In the genomic region with DNA sequence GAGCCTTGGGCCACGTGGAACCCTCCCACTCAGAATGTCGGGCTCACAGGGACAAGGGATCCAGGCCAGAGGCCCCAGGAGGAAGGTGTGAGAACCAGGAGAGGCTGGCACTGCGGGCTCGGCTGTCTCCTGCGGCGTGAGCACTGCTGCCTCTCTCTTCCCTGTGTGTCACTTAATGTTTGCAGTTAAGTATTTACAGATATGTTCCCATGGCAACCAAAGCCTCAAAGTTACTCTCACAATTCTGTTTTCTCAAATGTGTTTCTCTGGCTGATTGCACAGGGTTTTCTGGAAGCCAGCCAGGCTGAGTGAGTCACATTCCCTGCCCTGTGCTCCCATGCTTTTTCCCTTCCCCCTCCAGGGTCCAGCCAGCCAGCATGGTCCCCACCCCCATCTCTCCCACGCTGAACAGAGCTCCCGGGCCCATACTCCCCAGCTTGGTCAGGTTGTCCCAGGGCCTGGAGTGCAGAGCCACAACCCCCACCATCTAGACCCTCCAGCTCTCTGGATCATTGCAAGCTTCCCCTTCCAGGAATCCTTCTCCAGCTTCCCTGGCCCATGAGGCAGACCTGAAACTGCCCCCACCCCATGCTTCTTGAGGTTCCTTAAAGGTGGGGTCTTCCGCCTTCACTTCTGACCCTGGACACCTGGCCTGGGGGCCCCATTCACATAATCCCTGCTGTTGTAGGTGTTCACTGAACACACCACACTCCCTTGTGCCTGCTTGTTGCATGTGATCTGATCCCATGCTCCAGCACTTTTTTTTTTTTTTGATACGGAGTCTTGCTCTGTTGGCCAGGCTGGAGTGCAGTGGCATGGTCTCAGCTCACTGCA, we compare ENCODE assay signal across 1 cellular context.
TF ChIP-seq lines count a peak whose summit lies in the region.

No MANE protein-coding gene starts in this region.

TF ChIP-seq in K562, 482 proteins besides CTCF, POLR2A, EP300 and RAD21 (continued from another document and continues in another):
- no peak for TF ChIP-seq SRSF3 (IDR thresholded peaks at IDR 0.05; ENCODE audit: insufficient read depth, low read length)
- no peak for TF ChIP-seq ZNF217 (CRISPR knock-in tag; IDR thresholded peaks at IDR 0.05)
- no peak for TF ChIP-seq RBBP5 (IDR thresholded peaks at IDR 0.05; ENCODE audit: borderline replicate concordance, insufficient read depth, low read length, poor library complexity, severe bottlenecking)
- peak; percentile 37 for TF ChIP-seq L3MBTL2 (IDR thresholded peaks at IDR 0.05)
- no peak for TF ChIP-seq GATAD2B (IDR thresholded peaks at IDR 0.05; ENCODE audit: borderline replicate concordance)
- no peak for TF ChIP-seq BCL6 (CRISPR knock-in tag; IDR thresholded peaks at IDR 0.05)
- TF ChIP-seq IFI16 (CRISPR knock-in tag; IDR thresholded peaks at IDR 0.05): no peak
- TF ChIP-seq, protein P1, sequence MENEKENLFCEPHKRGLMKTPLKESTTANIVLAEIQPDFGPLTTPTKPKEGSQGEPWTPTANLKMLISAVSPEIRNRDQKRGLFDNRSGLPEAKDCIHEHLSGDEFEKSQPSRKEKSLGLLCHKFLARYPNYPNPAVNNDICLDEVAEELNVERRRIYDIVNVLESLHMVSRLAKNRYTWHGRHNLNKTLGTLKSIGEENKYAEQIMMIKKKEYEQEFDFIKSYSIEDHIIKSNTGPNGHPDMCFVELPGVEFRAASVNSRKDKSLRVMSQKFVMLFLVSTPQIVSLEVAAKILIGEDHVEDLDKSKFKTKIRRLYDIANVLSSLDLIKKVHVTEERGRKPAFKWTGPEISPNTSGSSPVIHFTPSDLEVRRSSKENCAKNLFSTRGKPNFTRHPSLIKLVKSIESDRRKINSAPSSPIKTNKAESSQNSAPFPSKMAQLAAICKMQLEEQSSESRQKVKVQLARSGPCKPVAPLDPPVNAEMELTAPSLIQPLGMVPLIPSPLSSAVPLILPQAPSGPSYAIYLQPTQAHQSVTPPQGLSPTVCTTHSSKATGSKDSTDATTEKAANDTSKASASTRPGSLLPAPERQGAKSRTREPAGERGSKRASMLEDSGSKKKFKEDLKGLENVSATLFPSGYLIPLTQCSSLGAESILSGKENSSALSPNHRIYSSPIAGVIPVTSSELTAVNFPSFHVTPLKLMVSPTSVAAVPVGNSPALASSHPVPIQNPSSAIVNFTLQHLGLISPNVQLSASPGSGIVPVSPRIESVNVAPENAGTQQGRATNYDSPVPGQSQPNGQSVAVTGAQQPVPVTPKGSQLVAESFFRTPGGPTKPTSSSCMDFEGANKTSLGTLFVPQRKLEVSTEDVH (IDR thresholded peaks at IDR 0.05; ENCODE audit: low read depth, partially characterized antibody): no peak
- TF ChIP-seq MTA3 (IDR thresholded peaks at IDR 0.05; ENCODE audit: borderline replicate concordance): peak; percentile 33; the same call in 1 of the 2 replicates
- TF ChIP-seq, protein P2, sequence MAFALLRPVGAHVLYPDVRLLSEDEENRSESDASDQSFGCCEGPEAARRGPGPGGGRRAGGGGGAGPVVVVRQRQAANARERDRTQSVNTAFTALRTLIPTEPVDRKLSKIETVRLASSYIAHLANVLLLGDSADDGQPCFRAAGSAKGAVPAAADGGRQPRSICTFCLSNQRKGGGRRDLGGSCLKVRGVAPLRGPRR (CRISPR knock-in tag; IDR thresholded peaks at IDR 0.05): no peak
- TF ChIP-seq BDP1 (IDR thresholded peaks at IDR 0.05; ENCODE audit: insufficient read depth, insufficient read length): no peak
- no peak for TF ChIP-seq NONO (IDR thresholded peaks at IDR 0.05; ENCODE audit: low read depth in 2 of 2, low read length in 1 of 2)
- no peak for TF ChIP-seq ZNF282 (CRISPR knock-in tag; IDR thresholded peaks at IDR 0.05)
- no peak for TF ChIP-seq SRF (CRISPR knock-in tag; IDR thresholded peaks at IDR 0.05)
- no peak for TF ChIP-seq SLC30A9 (CRISPR knock-in tag; IDR thresholded peaks at IDR 0.05)
- peak; percentile 64 for TF ChIP-seq CEBPB (tag; IDR thresholded peaks at IDR 0.05)
- TF ChIP-seq, protein P3, sequence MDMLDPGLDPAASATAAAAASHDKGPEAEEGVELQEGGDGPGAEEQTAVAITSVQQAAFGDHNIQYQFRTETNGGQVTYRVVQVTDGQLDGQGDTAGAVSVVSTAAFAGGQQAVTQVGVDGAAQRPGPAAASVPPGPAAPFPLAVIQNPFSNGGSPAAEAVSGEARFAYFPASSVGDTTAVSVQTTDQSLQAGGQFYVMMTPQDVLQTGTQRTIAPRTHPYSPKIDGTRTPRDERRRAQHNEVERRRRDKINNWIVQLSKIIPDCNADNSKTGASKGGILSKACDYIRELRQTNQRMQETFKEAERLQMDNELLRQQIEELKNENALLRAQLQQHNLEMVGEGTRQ (CRISPR knock-in tag; IDR thresholded peaks at IDR 0.05): no peak
- TF ChIP-seq MEF2D (tag; conservative IDR thresholded peaks at IDR 0.05; ENCODE audit: low read depth): no peak
- TF ChIP-seq, protein P4, sequence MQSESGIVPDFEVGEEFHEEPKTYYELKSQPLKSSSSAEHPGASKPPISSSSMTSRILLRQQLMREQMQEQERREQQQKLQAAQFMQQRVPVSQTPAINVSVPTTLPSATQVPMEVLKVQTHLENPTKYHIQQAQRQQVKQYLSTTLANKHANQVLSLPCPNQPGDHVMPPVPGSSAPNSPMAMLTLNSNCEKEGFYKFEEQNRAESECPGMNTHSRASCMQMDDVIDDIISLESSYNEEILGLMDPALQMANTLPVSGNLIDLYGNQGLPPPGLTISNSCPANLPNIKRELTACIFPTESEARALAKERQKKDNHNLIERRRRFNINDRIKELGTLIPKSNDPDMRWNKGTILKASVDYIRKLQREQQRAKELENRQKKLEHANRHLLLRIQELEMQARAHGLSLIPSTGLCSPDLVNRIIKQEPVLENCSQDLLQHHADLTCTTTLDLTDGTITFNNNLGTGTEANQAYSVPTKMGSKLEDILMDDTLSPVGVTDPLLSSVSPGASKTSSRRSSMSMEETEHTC (IDR thresholded peaks at IDR 0.05): no peak
- TF ChIP-seq, protein P5, sequence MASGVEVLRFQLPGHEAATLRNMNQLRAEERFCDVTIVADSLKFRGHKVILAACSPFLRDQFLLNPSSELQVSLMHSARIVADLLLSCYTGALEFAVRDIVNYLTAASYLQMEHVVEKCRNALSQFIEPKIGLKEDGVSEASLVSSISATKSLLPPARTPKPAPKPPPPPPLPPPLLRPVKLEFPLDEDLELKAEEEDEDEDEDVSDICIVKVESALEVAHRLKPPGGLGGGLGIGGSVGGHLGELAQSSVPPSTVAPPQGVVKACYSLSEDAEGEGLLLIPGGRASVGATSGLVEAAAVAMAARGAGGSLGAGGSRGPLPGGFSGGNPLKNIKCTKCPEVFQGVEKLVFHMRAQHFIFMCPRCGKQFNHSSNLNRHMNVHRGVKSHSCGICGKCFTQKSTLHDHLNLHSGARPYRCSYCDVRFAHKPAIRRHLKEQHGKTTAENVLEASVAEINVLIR (CRISPR knock-in tag; IDR thresholded peaks at IDR 0.05): no peak
- no peak for TF ChIP-seq ZNF23 (CRISPR knock-in tag; IDR thresholded peaks at IDR 0.05)
- TF ChIP-seq RAD51 (IDR thresholded peaks at IDR 0.05; ENCODE audit: borderline replicate concordance, low read depth): no peak
- TF ChIP-seq ZNF311 (CRISPR knock-in tag; IDR thresholded peaks at IDR 0.05): no peak
- no peak for TF ChIP-seq HLTF (IDR thresholded peaks at IDR 0.05)
- TF ChIP-seq, protein P6, sequence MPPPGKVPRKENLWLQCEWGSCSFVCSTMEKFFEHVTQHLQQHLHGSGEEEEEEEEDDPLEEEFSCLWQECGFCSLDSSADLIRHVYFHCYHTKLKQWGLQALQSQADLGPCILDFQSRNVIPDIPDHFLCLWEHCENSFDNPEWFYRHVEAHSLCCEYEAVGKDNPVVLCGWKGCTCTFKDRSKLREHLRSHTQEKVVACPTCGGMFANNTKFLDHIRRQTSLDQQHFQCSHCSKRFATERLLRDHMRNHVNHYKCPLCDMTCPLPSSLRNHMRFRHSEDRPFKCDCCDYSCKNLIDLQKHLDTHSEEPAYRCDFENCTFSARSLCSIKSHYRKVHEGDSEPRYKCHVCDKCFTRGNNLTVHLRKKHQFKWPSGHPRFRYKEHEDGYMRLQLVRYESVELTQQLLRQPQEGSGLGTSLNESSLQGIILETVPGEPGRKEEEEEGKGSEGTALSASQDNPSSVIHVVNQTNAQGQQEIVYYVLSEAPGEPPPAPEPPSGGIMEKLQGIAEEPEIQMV (tag; conservative IDR thresholded peaks at IDR 0.05; ENCODE audit: low read depth): no peak
- TF ChIP-seq NCOA1 (IDR thresholded peaks at IDR 0.05; ENCODE audit: low read depth): no peak
- TF ChIP-seq ZKSCAN1 (IDR thresholded peaks at IDR 0.05; ENCODE audit: low read depth, low read length): no peak
- TF ChIP-seq RBM25 (IDR thresholded peaks at IDR 0.05; ENCODE audit: low read depth, low read length, severe bottlenecking): no peak
- TF ChIP-seq NCOR1 (IDR thresholded peaks at IDR 0.05): no peak
- TF ChIP-seq, protein P7, sequence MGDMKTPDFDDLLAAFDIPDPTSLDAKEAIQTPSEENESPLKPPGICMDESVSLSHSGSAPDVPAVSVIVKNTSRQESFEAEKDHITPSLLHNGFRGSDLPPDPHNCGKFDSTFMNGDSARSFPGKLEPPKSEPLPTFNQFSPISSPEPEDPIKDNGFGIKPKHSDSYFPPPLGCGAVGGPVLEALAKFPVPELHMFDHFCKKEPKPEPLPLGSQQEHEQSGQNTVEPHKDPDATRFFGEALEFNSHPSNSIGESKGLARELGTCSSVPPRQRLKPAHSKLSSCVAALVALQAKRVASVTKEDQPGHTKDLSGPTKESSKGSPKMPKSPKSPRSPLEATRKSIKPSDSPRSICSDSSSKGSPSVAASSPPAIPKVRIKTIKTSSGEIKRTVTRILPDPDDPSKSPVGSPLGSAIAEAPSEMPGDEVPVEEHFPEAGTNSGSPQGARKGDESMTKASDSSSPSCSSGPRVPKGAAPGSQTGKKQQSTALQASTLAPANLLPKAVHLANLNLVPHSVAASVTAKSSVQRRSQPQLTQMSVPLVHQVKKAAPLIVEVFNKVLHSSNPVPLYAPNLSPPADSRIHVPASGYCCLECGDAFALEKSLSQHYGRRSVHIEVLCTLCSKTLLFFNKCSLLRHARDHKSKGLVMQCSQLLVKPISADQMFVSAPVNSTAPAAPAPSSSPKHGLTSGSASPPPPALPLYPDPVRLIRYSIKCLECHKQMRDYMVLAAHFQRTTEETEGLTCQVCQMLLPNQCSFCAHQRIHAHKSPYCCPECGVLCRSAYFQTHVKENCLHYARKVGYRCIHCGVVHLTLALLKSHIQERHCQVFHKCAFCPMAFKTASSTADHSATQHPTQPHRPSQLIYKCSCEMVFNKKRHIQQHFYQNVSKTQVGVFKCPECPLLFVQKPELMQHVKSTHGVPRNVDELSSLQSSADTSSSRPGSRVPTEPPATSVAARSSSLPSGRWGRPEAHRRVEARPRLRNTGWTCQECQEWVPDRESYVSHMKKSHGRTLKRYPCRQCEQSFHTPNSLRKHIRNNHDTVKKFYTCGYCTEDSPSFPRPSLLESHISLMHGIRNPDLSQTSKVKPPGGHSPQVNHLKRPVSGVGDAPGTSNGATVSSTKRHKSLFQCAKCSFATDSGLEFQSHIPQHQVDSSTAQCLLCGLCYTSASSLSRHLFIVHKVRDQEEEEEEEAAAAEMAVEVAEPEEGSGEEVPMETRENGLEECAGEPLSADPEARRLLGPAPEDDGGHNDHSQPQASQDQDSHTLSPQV (IDR thresholded peaks at IDR 0.05): no peak
- TF ChIP-seq TAF1 (IDR thresholded peaks at IDR 0.05; ENCODE audit: control insufficient read depth, extremely low read depth, insufficient read depth, low read length, severe bottlenecking): no peak
- TF ChIP-seq JUNB (CRISPR knock-in tag; conservative IDR thresholded peaks at IDR 0.05): no peak
- TF ChIP-seq, protein P8, sequence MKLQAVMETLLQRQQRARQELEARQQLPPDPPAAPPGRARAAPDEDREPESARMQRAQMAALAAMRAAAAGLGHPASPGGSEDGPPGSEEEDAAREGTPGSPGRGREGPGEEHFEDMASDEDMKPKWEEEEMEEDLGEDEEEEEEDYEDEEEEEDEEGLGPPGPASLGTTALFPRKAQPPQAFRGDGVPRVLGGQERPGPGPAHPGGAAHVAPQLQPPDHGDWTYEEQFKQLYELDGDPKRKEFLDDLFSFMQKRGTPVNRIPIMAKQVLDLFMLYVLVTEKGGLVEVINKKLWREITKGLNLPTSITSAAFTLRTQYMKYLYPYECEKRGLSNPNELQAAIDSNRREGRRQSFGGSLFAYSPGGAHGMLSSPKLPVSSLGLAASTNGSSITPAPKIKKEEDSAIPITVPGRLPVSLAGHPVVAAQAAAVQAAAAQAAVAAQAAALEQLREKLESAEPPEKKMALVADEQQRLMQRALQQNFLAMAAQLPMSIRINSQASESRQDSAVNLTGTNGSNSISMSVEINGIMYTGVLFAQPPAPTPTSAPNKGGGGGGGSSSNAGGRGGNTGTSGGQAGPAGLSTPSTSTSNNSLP (IDR thresholded peaks at IDR 0.05; ENCODE audit: borderline replicate concordance, low read depth, low read length): no peak
- TF ChIP-seq RBM17 (IDR thresholded peaks at IDR 0.05; ENCODE audit: borderline replicate concordance, low read depth, low read length): no peak
- no peak for TF ChIP-seq MYBL2 (IDR thresholded peaks at IDR 0.05; ENCODE audit: low read depth)
- TF ChIP-seq MYBL2 (CRISPR knock-in tag; IDR thresholded peaks at IDR 0.05; ENCODE audit: borderline replicate concordance): no peak
- no peak for TF ChIP-seq GTF2A2 (tag; IDR thresholded peaks at IDR 0.05)
- TF ChIP-seq ZNF79 (CRISPR knock-in tag; IDR thresholded peaks at IDR 0.05; ENCODE audit: low read depth): no peak
- TF ChIP-seq HNRNPLL (IDR thresholded peaks at IDR 0.05; ENCODE audit: low read depth, low read length, poor library complexity, severe bottlenecking): no peak
- TF ChIP-seq DPF2 (IDR thresholded peaks at IDR 0.05): peak; percentile 57; the same call in 1 of the 2 replicates
- no peak for TF ChIP-seq POLR2G (IDR thresholded peaks at IDR 0.05; ENCODE audit: low read depth, low read length)
- no peak for TF ChIP-seq KAT8 (IDR thresholded peaks at IDR 0.05; ENCODE audit: low read depth)
- TF ChIP-seq, protein P9, sequence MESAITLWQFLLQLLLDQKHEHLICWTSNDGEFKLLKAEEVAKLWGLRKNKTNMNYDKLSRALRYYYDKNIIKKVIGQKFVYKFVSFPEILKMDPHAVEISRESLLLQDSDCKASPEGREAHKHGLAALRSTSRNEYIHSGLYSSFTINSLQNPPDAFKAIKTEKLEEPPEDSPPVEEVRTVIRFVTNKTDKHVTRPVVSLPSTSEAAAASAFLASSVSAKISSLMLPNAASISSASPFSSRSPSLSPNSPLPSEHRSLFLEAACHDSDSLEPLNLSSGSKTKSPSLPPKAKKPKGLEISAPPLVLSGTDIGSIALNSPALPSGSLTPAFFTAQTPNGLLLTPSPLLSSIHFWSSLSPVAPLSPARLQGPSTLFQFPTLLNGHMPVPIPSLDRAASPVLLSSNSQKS (CRISPR knock-in tag; IDR thresholded peaks at IDR 0.05): no peak
- peak; percentile 81 for TF ChIP-seq SMARCA4 (IDR thresholded peaks at IDR 0.05)
- TF ChIP-seq, protein P10, sequence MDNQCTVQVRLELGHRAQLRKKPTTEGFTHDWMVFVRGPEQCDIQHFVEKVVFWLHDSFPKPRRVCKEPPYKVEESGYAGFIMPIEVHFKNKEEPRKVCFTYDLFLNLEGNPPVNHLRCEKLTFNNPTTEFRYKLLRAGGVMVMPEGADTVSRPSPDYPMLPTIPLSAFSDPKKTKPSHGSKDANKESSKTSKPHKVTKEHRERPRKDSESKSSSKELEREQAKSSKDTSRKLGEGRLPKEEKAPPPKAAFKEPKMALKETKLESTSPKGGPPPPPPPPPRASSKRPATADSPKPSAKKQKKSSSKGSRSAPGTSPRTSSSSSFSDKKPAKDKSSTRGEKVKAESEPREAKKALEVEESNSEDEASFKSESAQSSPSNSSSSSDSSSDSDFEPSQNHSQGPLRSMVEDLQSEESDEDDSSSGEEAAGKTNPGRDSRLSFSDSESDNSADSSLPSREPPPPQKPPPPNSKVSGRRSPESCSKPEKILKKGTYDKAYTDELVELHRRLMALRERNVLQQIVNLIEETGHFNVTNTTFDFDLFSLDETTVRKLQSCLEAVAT (IDR thresholded peaks at IDR 0.05): no peak
- no peak for TF ChIP-seq ZC3H11A (IDR thresholded peaks at IDR 0.05; ENCODE audit: low read depth, low read length)
- TF ChIP-seq RBM15 (IDR thresholded peaks at IDR 0.05; ENCODE audit: insufficient read depth, low read length): no peak
- TF ChIP-seq CHCHD3 (CRISPR knock-in tag; IDR thresholded peaks at IDR 0.05): no peak
- TF ChIP-seq ZNF232 (CRISPR knock-in tag; IDR thresholded peaks at IDR 0.05): no peak
